In genomic region chr10:63605568-63605967, GRCh38 we compare ENCODE assay signal across 15 cellular contexts.
A peak's percentile ranks its signal among the peaks of the same experiment; 100 is the strongest.
DNase-seq lines count a peak whose midpoint lies in the region; FAIRE-seq and TF ChIP-seq lines count a peak whose summit lies in the region.
"Had no signal": no experiment of that assay in that cellular context is flagged by ENCODE, and none has a peak within 500 bp of the region (broad histone marks: within the 10 kb centered on the region; RNA-seq: fewer than 3 reads in every experiment).

No MANE protein-coding gene starts in this region.

- H2BK5ac ChIP-seq in H1 (ENCODE audit: low read depth, low read length), result no peak overlapping the region

- H3K4ac ChIP-seq in H1 (replicated peaks; ENCODE audit: insufficient read length, low read depth, low read length), result no peak overlapping the region

- no peak overlapping the region for H3K18ac ChIP-seq in H1 (ENCODE audit: extremely low read depth, low read length)

- no peaks in the 10 kb centered on the region for H3K4me1 ChIP-seq in H1 (replicated peaks in 1 of 4; ENCODE audit: control insufficient read depth in 3 of 4, insufficient read depth in 4 of 4, low read length in 3 of 4)
- H3K4me1 ChIP-seq: gastroesophageal sphincter had no signal

- no peak overlapping the region for H3K14ac ChIP-seq in H1 (ENCODE audit: insufficient read length)

- no peak overlapping the region for H2BK20ac ChIP-seq in H1 (ENCODE audit: low read length)

- FAIRE-seq in GM19239 (lab: Jason Lieb, UNC), result peak; percentile 65
- no peak for FAIRE-seq in H1 (lab: Jason Lieb, UNC)
- FAIRE-seq: HepG2 had no signal

- no peak overlapping the region for H3K27ac Mint-ChIP-seq in activated CD4-positive, alpha-beta memory T cell treated with anti-CD3 and anti-CD28 coated beads, Interleukin-2, amount 10 ng/mL, durations not matched to agents 7 days and 5 days
- H3K27ac Mint-ChIP-seq in activated naive CD4-positive, alpha-beta T cell treated with anti-CD3 and anti-CD28 coated beads, Interleukin-2, amount 10 ng/mL, durations not matched to agents 7 days and 5 days, result no peak overlapping the region
- H3K27ac Mint-ChIP-seq: CD4-positive, alpha-beta T cell had no signal

- no peaks in the 10 kb centered on the region for H3K79me2 ChIP-seq in H1 (ENCODE audit: control insufficient read depth in 1 of 2, insufficient read depth in 2 of 2, low read length in 2 of 2)

- H3K27me3 ChIP-seq in H1 (replicated peaks in 1 of 4; ENCODE audit: control insufficient read depth in 3 of 4, extremely low read depth in 1 of 4, insufficient read depth in 3 of 4, low read length in 3 of 4), result no peaks in the 10 kb centered on the region
- H3K27me3 ChIP-seq: gastroesophageal sphincter had no signal

- no peak overlapping the region for H3K4me3 ChIP-seq in H1 (ENCODE audit: extremely low read depth in 1 of 4, insufficient read depth in 2 of 4, low read depth in 3 of 4, low read length in 4 of 4)
- H3K4me3 ChIP-seq: gastroesophageal sphincter, left ventricle myocardium inferior had no signal

- no peak overlapping the region for H3K56ac ChIP-seq in H1 (replicated peaks; ENCODE audit: insufficient read length, low read depth, low read length)

- TF ChIP-seq POLR2A in H1 (IDR thresholded peaks at IDR 0.05; ENCODE audit: control extremely low read depth in 1 of 2, low read depth in 2 of 2, low read length in 2 of 2), result no peak

- H3K27me3 Mint-ChIP-seq in activated CD4-positive, alpha-beta memory T cell treated with anti-CD3 and anti-CD28 coated beads, Interleukin-2, amount 10 ng/mL, durations not matched to agents 7 days and 5 days, result no peaks in the 10 kb centered on the region
- H3K27me3 Mint-ChIP-seq in activated naive CD4-positive, alpha-beta T cell treated with anti-CD3 and anti-CD28 coated beads, Interleukin-2, amount 10 ng/mL, durations not matched to agents 7 days and 5 days, result no peaks in the 10 kb centered on the region
- H3K27me3 Mint-ChIP-seq: CD4-positive, alpha-beta T cell had no signal

- CTCF ChIA-PET in H1 (lab: Charles Lee; ENCODE audit: partially characterized antibody), result interaction anchor here (1.0 to 1.6 kb wide), 2 partner anchors 25 to 114 kb away, joined by 3 to 5 read pairs; no protein-coding TSS in a partner anchor
- CTCF ChIA-PET in activated CD4-positive, alpha-beta memory T cell treated with anti-CD3 and anti-CD28 coated beads, Interleukin-2, amount 10 ng/mL, durations not matched to agents 7 days and 5 days (lab: Charles Lee), result no interaction called here
- CTCF ChIA-PET in activated naive CD4-positive, alpha-beta T cell treated with anti-CD3 and anti-CD28 coated beads, Interleukin-2, amount 10 ng/mL, durations not matched to agents 7 days and 5 days (lab: Charles Lee), result no interaction called here

- no peaks in the 10 kb centered on the region for H3K23me2 ChIP-seq in H1 (ENCODE audit: low read depth, low read length)

- H3K4me2 ChIP-seq in H1 (ENCODE audit: insufficient read depth in 1 of 2, low read depth in 2 of 2, low read length in 2 of 2), result no peak overlapping the region

- H4K5ac ChIP-seq in H1 (ENCODE audit: insufficient read length, low read depth, low read length), result no peak overlapping the region

- H2AK5ac ChIP-seq in H1 (ENCODE audit: low read depth, low read length), result no peak overlapping the region

- no peak overlapping the region for H3K27ac ChIP-seq in H1 (ENCODE audit: low read depth, low read length)
- H3K27ac ChIP-seq: gastroesophageal sphincter, left ventricle myocardium inferior had no signal

- DNase-seq in GM19239 (ENCODE audit: insufficient read length, low spot score) (no peak), NCI-H526 (lab: John Stamatoyannopoulos, UW) (peak; percentile 1 to 34), H1 (ENCODE audit: low read depth in 1 of 2, low spot score in 2 of 2) (no peak), nucleus accumbens (lab: John Stamatoyannopoulos, UW) (peak in 34 of 56 donors; percentile 6 to 85 (median 22))
- no peak for DNase-seq in activated CD4-positive, alpha-beta memory T cell treated with anti-CD3 and anti-CD28 coated beads, Interleukin-2, amount 10 ng/mL, durations not matched to agents 7 days and 5 days
- no peak for DNase-seq in stimulated activated CD4-positive, alpha-beta T cell treated with anti-CD3 and anti-CD28 coated beads, Interleukin-1b, Interleukin-23, amount 100 ng/mL, for 48 hours
- DNase-seq in activated naive CD4-positive, alpha-beta T cell treated with anti-CD3 and anti-CD28 coated beads, Interleukin-2, amount 10 ng/mL, durations not matched to agents 7 days and 5 days, result no peak
- DNase-seq: activated T-cell treated with anti-CD3 and anti-CD28 coated beads, Interleukin-2, amount 50 U/mL, for 1 hour; CD4-positive, alpha-beta T cell; effector CD4-positive, alpha-beta T cell; left ventricle myocardium inferior; NCI-H1694 treated with DMSO at 0.1 percent for 48 hours; NK-92 treated with Interleukin-12 subunit alpha and Interleukin-12 subunit beta, amount 100 ng/mL, for 24 hours had no signal

- POLR2A ChIA-PET in H1 (lab: Charles Lee; ENCODE audit: partially characterized antibody), result interaction anchor here (1.1 kb wide), 1 partner anchor 63 kb away, joined by 3 read pairs; no protein-coding TSS in a partner anchor
- POLR2A ChIA-PET in activated CD4-positive, alpha-beta memory T cell treated with anti-CD3 and anti-CD28 coated beads, Interleukin-2, amount 10 ng/mL, durations not matched to agents 7 days and 5 days (lab: Charles Lee), result interaction anchor here (1.4 kb wide), 1 partner anchor 11 kb away, joined by 5 read pairs; no protein-coding TSS in a partner anchor

- peaks cover 0 to 7% (median 1%) of the 10 kb centered on the region in 4 experiments; a peak in 2 of 8 replicates for H3K36me3 ChIP-seq in H1 (ENCODE audit: control insufficient read depth in 2 of 4, insufficient read depth in 4 of 4, low read length in 3 of 4)

- H2AFZ ChIP-seq in H1 (ENCODE audit: low read length), result no peak overlapping the region

- H2BK12ac ChIP-seq in H1 (ENCODE audit: low read depth, low read length), result no peak overlapping the region

- H2BK15ac ChIP-seq in H1 (ENCODE audit: low read length), result no peak overlapping the region

- H3K4me1 Mint-ChIP-seq in activated CD4-positive, alpha-beta memory T cell treated with anti-CD3 and anti-CD28 coated beads, Interleukin-2, amount 10 ng/mL, durations not matched to agents 7 days and 5 days, result peaks cover 3% of the 10 kb centered on the region
- peaks cover 4% of the 10 kb centered on the region for H3K4me1 Mint-ChIP-seq in activated naive CD4-positive, alpha-beta T cell treated with anti-CD3 and anti-CD28 coated beads, Interleukin-2, amount 10 ng/mL, durations not matched to agents 7 days and 5 days

- H3K9me3 ChIP-seq in H1 (ENCODE audit: insufficient read depth in 2 of 2, low read depth in 1 of 2, low read length in 1 of 2), result no peaks in the 10 kb centered on the region
- H3K9me3 ChIP-seq: gastroesophageal sphincter, left ventricle myocardium inferior had no signal

- no peak overlapping the region for H3K9ac ChIP-seq in H1 (replicated peaks in 1 of 4; ENCODE audit: extremely low read depth in 1 of 4, low read depth in 3 of 4, low read length in 3 of 4)

- 37% methylated on average over 1 of the region's 1 CpG; no CpG with 5 or more reads in 1 of the 2 experiments for WGBS in H1 (ENCODE audit: extremely low coverage in 1 of 2, insufficient coverage in 1 of 2, insufficient read length in 1 of 2, insufficient replicate concordance in 2 of 2, low coverage in 1 of 2, low lambda C conversion rate in 2 of 2, missing lambda C conversion rate in 1 of 2), 2 experiments

- no peaks in the 10 kb centered on the region for H3K9me3 Mint-ChIP-seq in activated CD4-positive, alpha-beta memory T cell treated with anti-CD3 and anti-CD28 coated beads, Interleukin-2, amount 10 ng/mL, durations not matched to agents 7 days and 5 days
- H3K9me3 Mint-ChIP-seq in activated naive CD4-positive, alpha-beta T cell treated with anti-CD3 and anti-CD28 coated beads, Interleukin-2, amount 10 ng/mL, durations not matched to agents 7 days and 5 days, result no peaks in the 10 kb centered on the region
- H3K9me3 Mint-ChIP-seq: CD4-positive, alpha-beta T cell had no signal

- H4K20me1 ChIP-seq in H1 (replicated peaks in 1 of 2; ENCODE audit: control insufficient read depth in 1 of 2, insufficient read depth in 2 of 2, low read length in 2 of 2), result no peaks in the 10 kb centered on the region

- TF ChIP-seq RAD21 in H1 (IDR thresholded peaks at IDR 0.05 in 1 of 2, conservative IDR thresholded peaks at IDR 0.05 in 1 of 2; ENCODE audit: low read depth in 2 of 2, low read length in 2 of 2), result 0 out of 4 replicates have a peak, but pooled peaks of 1 of the 2 experiments have one; percentile 14

- no peak for TF ChIP-seq EP300 in H1 (IDR thresholded peaks at IDR 0.05; ENCODE audit: borderline replicate concordance in 1 of 2, low read depth in 2 of 2, low read length in 2 of 2)

- no peak overlapping the region for H3K4me3 Mint-ChIP-seq in activated CD4-positive, alpha-beta memory T cell treated with anti-CD3 and anti-CD28 coated beads, Interleukin-2, amount 10 ng/mL, durations not matched to agents 7 days and 5 days
- no peak overlapping the region for H3K4me3 Mint-ChIP-seq in activated naive CD4-positive, alpha-beta T cell treated with anti-CD3 and anti-CD28 coated beads, Interleukin-2, amount 10 ng/mL, durations not matched to agents 7 days and 5 days
- H3K4me3 Mint-ChIP-seq: CD4-positive, alpha-beta T cell had no signal

- peaks cover 10% of the 10 kb centered on the region for H3K36me3 Mint-ChIP-seq in activated CD4-positive, alpha-beta memory T cell treated with anti-CD3 and anti-CD28 coated beads, Interleukin-2, amount 10 ng/mL, durations not matched to agents 7 days and 5 days (ENCODE audit: low read depth)
- peaks cover 10% of the 10 kb centered on the region for H3K36me3 Mint-ChIP-seq in activated naive CD4-positive, alpha-beta T cell treated with anti-CD3 and anti-CD28 coated beads, Interleukin-2, amount 10 ng/mL, durations not matched to agents 7 days and 5 days

- no peak for TF ChIP-seq CTCF in H1 (IDR thresholded peaks at IDR 0.05; ENCODE audit: control extremely low read depth in 1 of 3, insufficient read depth in 1 of 3, low read depth in 1 of 3, low read length in 3 of 3)

- no peak overlapping the region for H4K8ac ChIP-seq in H1 (ENCODE audit: extremely low read depth, insufficient read depth, low read length)

- H2BK120ac ChIP-seq in H1 (replicated peaks; ENCODE audit: low read depth, low read length), result no peak overlapping the region

- no peak overlapping the region for H4K91ac ChIP-seq in H1 (replicated peaks; ENCODE audit: insufficient read length, low read length)

- H3K23ac ChIP-seq in H1 (ENCODE audit: insufficient read length), result no peak overlapping the region

- no peaks in the 10 kb centered on the region for H3K79me1 ChIP-seq in H1 (ENCODE audit: low read depth, low read length)

TF ChIP-seq in H1, 55 proteins besides CTCF, POLR2A, EP300 and RAD21 (continues in another document):
- no peak for TF ChIP-seq JUN (IDR thresholded peaks at IDR 0.05; ENCODE audit: low read depth, low read length)

Comparison
In these comparisons a context has a peak if more than half of its experiments do, and no peak if none do; other contexts are left out.
1. DNase-seq: peak in NCI-H526 (2 of 2) and nucleus accumbens (34 of 56); none in GM19239 (single experiment), H1 (0 of 2), activated CD4-positive, alpha-beta memory T cell treated with anti-CD3 and anti-CD28 coated beads, Interleukin-2, amount 10 ng/mL, durations not matched to agents 7 days and 5 days (single experiment), stimulated activated CD4-positive, alpha-beta T cell treated with anti-CD3 and anti-CD28 coated beads, Interleukin-1b, Interleukin-23, amount 100 ng/mL, for 48 hours (single experiment) and activated naive CD4-positive, alpha-beta T cell treated with anti-CD3 and anti-CD28 coated beads, Interleukin-2, amount 10 ng/mL, durations not matched to agents 7 days and 5 days (single experiment).